In genomic region chr19:2578911-2579677, GRCh38 we compare ENCODE assay signal across 8 cellular contexts.
A peak's percentile ranks its signal among the peaks of the same experiment; 100 is the strongest.
DNase-seq lines count a peak whose midpoint lies in the region; ATAC-seq lines count a peak whose summit lies in the region.

No MANE protein-coding gene starts in this region.

- H3K27me3 ChIP-seq in skeletal muscle satellite cell (ENCODE audit: control insufficient read depth, insufficient read depth, low read length): no peaks in the 10 kb centered on the region

- peaks cover 43% of the 10 kb centered on the region for H3K4me1 ChIP-seq in skeletal muscle satellite cell (ENCODE audit: control insufficient read depth, insufficient read depth, low read length)

- no peaks in the 10 kb centered on the region for H3K36me3 ChIP-seq in skeletal muscle satellite cell (ENCODE audit: insufficient read depth, low read length)

- peak overlapping the region; percentile 84 for H3K9ac ChIP-seq in skeletal muscle satellite cell (ENCODE audit: low read depth, low read length)

- peak overlapping the region; percentile 94 for H3K4me2 ChIP-seq in skeletal muscle satellite cell (ENCODE audit: low read length)

- DNase-seq in GF-D8 (lab: John Stamatoyannopoulos, UW): peak; percentile 38
- DNase-seq in NCI-H2029 (lab: John Stamatoyannopoulos, UW): peak; percentile 82
- peak; percentile 50 for DNase-seq in central memory CD4-positive, alpha-beta T cell
- DNase-seq in iPS-NIHi7 (ENCODE audit: extremely low spot score): peak; percentile 81
- no peak for DNase-seq in NCI-H510A treated with DMSO at 0.1 percent for 48 hours (lab: John Stamatoyannopoulos, UW)

- H3K9me3 ChIP-seq in skeletal muscle satellite cell (replicated peaks; ENCODE audit: low read length): no peaks in the 10 kb centered on the region

- peak overlapping the region; percentile 73 for H3K4me3 ChIP-seq in skeletal muscle satellite cell (ENCODE audit: low read length)

- peak; percentile 35 to 49 for ATAC-seq in activated CD4-positive, CD25-positive, alpha-beta regulatory T cell treated with anti-CD3 and anti-CD28 coated beads, Interleukin-2, amount 50 U/mL, for 24 hours
- no peak for ATAC-seq in GM21825 (IDR thresholded peaks at IDR 0.05; ENCODE audit: unreplicated experiment)
